8 cellular contexts compared by ENCODE assay signal in genomic region chr16:30378236-30379164, GRCh38. TPM values are rescaled to one million over a fixed set of nuclear protein-coding genes. Genes with fewer than 3 reads are reported as not detected.
DNase-seq lines count a peak whose midpoint lies in the region; ATAC-seq, FAIRE-seq and TF ChIP-seq lines count a peak whose summit lies in the region.

No MANE protein-coding gene starts in this region.

- H3K27ac Mint-ChIP-seq in activated naive CD8-positive, alpha-beta T cell treated with anti-CD3 and anti-CD28 coated beads for 36 hours: peak overlapping the region; percentile 100

- H3K27me3 ChIP-seq in pancreas (no peaks in the 10 kb centered on the region), tibial artery (no peaks in the 10 kb centered on the region)

- H3K27ac ChIP-seq in pancreas (peak overlapping the region; percentile 94 to 100 (median 98)), tibial artery (peak overlapping the region; percentile 99 to 100)

- peak; percentile 95 for DNase-seq in NCI-H1092 treated with DMSO at 0.1 percent for 48 hours (lab: John Stamatoyannopoulos, UW)
- peak; percentile 100 for DNase-seq in activated naive CD8-positive, alpha-beta T cell treated with anti-CD3 and anti-CD28 coated beads for 36 hours
- peak; percentile 99 for DNase-seq in Right ventricle myocardium inferior (ENCODE audit: missing footprints)
- peak; percentile 98 to 100 (median 98) for DNase-seq in pancreas
- DNase-seq in tibial artery: peak; percentile 98 to 100

- no peaks in the 10 kb centered on the region for H3K9me3 Mint-ChIP-seq in activated naive CD8-positive, alpha-beta T cell treated with anti-CD3 and anti-CD28 coated beads for 36 hours

- 0 to 1% methylated on average over 59 to 68 of the region's 68 CpGs for WGBS in pancreas, 2 donors

- peak overlapping the region; percentile 96 for H3K4me3 Mint-ChIP-seq in activated naive CD8-positive, alpha-beta T cell treated with anti-CD3 and anti-CD28 coated beads for 36 hours

- no peaks in the 10 kb centered on the region for H3K36me3 ChIP-seq in pancreas
- no peaks in the 10 kb centered on the region for H3K36me3 ChIP-seq in tibial artery

- TF ChIP-seq CTCF in pancreas (IDR thresholded peaks at IDR 0.05) (no peak), tibial artery (IDR thresholded peaks at IDR 0.05) (no peak)

- H3K4me1 Mint-ChIP-seq in activated naive CD8-positive, alpha-beta T cell treated with anti-CD3 and anti-CD28 coated beads for 36 hours: peaks cover 44% of the 10 kb centered on the region

- H3K9me3 ChIP-seq in pancreas (no peaks in the 10 kb centered on the region), tibial artery (no peaks in the 10 kb centered on the region)

- TF ChIP-seq POLR2A in GM10847 (IDR thresholded peaks at IDR 0.05; ENCODE audit: extremely low read depth, insufficient read length): peak; percentile 73

- H3K4me1 ChIP-seq in pancreas (peaks cover 0 to 7% (median 4%) of the 10 kb centered on the region in 3 donors), tibial artery (peaks cover 0 to 26% (median 15%) of the 10 kb centered on the region in 4 donors)

- ATAC-seq in HG02623 (IDR thresholded peaks at IDR 0.05; ENCODE audit: unreplicated experiment): peak; percentile 78
- ATAC-seq in SK-N-SH treated with all-trans-retinoic acid at 6 μM for 48 hours: peak; percentile 97
- ATAC-seq in Right ventricle myocardium inferior: peak; percentile 98
- ATAC-seq in pancreas: peak; percentile 91 to 96 (median 92)

- H3K4me3 ChIP-seq in pancreas (peak overlapping the region; percentile 42 to 64 (median 55)), tibial artery (peak overlapping the region; percentile 70 to 91)

- intact Hi-C loops in Right ventricle myocardium inferior (cut with DNase I) (no loop called here), pancreas (cut with DNase I) (no loop called here), tibial artery (cut with DNase I; ENCODE audit: low total_unique reads) (loop anchor here (2.0 kb wide), 1 partner anchor 16 kb away; the partner anchor contains the start of gene ZNF48)

- peak; percentile 34 for FAIRE-seq in pancreas (lab: Jason Lieb, UNC)

- H3K36me3 Mint-ChIP-seq in activated naive CD8-positive, alpha-beta T cell treated with anti-CD3 and anti-CD28 coated beads for 36 hours: peaks cover 39% of the 10 kb centered on the region

- peaks cover 3% of the 10 kb centered on the region for H3K27me3 Mint-ChIP-seq in activated naive CD8-positive, alpha-beta T cell treated with anti-CD3 and anti-CD28 coated beads for 36 hours

TF ChIP-seq in SK-N-SH treated with all-trans-retinoic acid at 6 μM for 48 hours, 23 proteins besides CTCF, POLR2A, EP300 and RAD21 (continues in another document):
- TF ChIP-seq POU6F1 (CRISPR knock-in tag; IDR thresholded peaks at IDR 0.05; ENCODE audit: borderline replicate concordance, low read depth) (no peak), PPARA (CRISPR knock-in tag; IDR thresholded peaks at IDR 0.05; ENCODE audit: borderline replicate concordance) (no peak), SNAI2 (CRISPR knock-in tag; IDR thresholded peaks at IDR 0.05) (no peak), ZFP30 (CRISPR knock-in tag; IDR thresholded peaks at IDR 0.05) (no peak), ISL1 (CRISPR knock-in tag; IDR thresholded peaks at IDR 0.05) (no peak), TOX (CRISPR knock-in tag; IDR thresholded peaks at IDR 0.05; ENCODE audit: borderline replicate concordance) (no peak), ARNTL (CRISPR knock-in tag; IDR thresholded peaks at IDR 0.05; ENCODE audit: borderline replicate concordance, low read depth) (no peak), OSR1 (CRISPR knock-in tag; IDR thresholded peaks at IDR 0.05) (no peak), RARB (CRISPR knock-in tag; IDR thresholded peaks at IDR 0.05) (no peak), TSHZ2 (CRISPR knock-in tag; IDR thresholded peaks at IDR 0.05) (no peak), ZC3H10 (CRISPR knock-in tag; IDR thresholded peaks at IDR 0.05) (no peak)
- TF ChIP-seq, protein P1, sequence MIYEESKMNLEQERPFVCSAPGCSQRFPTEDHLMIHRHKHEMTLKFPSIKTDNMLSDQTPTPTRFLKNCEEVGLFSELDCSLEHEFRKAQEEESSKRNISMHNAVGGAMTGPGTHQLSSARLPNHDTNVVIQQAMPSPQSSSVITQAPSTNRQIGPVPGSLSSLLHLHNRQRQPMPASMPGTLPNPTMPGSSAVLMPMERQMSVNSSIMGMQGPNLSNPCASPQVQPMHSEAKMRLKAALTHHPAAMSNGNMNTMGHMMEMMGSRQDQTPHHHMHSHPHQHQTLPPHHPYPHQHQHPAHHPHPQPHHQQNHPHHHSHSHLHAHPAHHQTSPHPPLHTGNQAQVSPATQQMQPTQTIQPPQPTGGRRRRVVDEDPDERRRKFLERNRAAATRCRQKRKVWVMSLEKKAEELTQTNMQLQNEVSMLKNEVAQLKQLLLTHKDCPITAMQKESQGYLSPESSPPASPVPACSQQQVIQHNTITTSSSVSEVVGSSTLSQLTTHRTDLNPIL (CRISPR knock-in tag; IDR thresholded peaks at IDR 0.05; ENCODE audit: low read depth): no peak
- TF ChIP-seq, protein P2, sequence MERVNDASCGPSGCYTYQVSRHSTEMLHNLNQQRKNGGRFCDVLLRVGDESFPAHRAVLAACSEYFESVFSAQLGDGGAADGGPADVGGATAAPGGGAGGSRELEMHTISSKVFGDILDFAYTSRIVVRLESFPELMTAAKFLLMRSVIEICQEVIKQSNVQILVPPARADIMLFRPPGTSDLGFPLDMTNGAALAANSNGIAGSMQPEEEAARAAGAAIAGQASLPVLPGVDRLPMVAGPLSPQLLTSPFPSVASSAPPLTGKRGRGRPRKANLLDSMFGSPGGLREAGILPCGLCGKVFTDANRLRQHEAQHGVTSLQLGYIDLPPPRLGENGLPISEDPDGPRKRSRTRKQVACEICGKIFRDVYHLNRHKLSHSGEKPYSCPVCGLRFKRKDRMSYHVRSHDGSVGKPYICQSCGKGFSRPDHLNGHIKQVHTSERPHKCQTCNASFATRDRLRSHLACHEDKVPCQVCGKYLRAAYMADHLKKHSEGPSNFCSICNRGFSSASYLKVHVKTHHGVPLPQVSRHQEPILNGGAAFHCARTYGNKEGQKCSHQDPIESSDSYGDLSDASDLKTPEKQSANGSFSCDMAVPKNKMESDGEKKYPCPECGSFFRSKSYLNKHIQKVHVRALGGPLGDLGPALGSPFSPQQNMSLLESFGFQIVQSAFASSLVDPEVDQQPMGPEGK (CRISPR knock-in tag; IDR thresholded peaks at IDR 0.05; ENCODE audit: borderline replicate concordance): no peak

RNA-seq across cellular contexts. Expression of gene SEPTIN1, which starts 3.9 kb away (rescaled TPM):
- 100 to 1,000 TPM; 162 to 163 TPM for total RNA-seq in activated naive CD8-positive, alpha-beta T cell treated with anti-CD3 and anti-CD28 coated beads for 36 hours
- 1.4 TPM for total RNA-seq in Right ventricle myocardium inferior
- 1 to 10 TPM in 5 of 6 donors, under 1 TPM in 1; 0.63 to 1.8 (median 1.2) TPM for total RNA-seq in pancreas
- 1 to 10 TPM; 2.1 to 3.3 TPM for polyA plus RNA-seq in pancreas

RNA-seq across cellular contexts. Expression of gene MYL11, which starts 3.9 kb away (rescaled TPM):
- 1 to 10 TPM; 1.2 to 1.5 TPM for total RNA-seq in activated naive CD8-positive, alpha-beta T cell treated with anti-CD3 and anti-CD28 coated beads for 36 hours
- total RNA-seq in Right ventricle myocardium inferior (not detected), pancreas (under 1 TPM in 3 of 6 donors, not detected in 3; 0.24 to 0.84 (median 0.38) TPM)
- under 1 TPM; 0.30 to 0.31 TPM for polyA plus RNA-seq in pancreas

RNA-seq across cellular contexts. Expression of gene TBC1D10B, which starts 8.2 kb away (rescaled TPM):
- 10 to 100 TPM; 43.2 to 45.7 TPM for total RNA-seq in activated naive CD8-positive, alpha-beta T cell treated with anti-CD3 and anti-CD28 coated beads for 36 hours
- total RNA-seq in Right ventricle myocardium inferior (26.0 TPM), pancreas (10 to 100 TPM; 14.5 to 23.3 (median 15.2) TPM)
- 10 to 100 TPM; 26.9 to 28.2 TPM for polyA plus RNA-seq in pancreas

RNA-seq across cellular contexts. Expression of gene ZNF48, which starts 16.7 kb away (rescaled TPM):
- 10 to 100 TPM in 1 of 2 experiments, 1 to 10 TPM in 1; 9.5 to 10.2 TPM for total RNA-seq in activated naive CD8-positive, alpha-beta T cell treated with anti-CD3 and anti-CD28 coated beads for 36 hours
- 5.3 TPM for total RNA-seq in Right ventricle myocardium inferior
- 1 to 10 TPM; 4.0 to 6.5 (median 4.6) TPM for total RNA-seq in pancreas
- 1 to 10 TPM; 3.1 to 5.0 TPM for polyA plus RNA-seq in pancreas

RNA-seq across cellular contexts. Expression of gene CD2BP2, which starts 23.4 kb away (rescaled TPM):
- total RNA-seq in activated naive CD8-positive, alpha-beta T cell treated with anti-CD3 and anti-CD28 coated beads for 36 hours: 10 to 100 TPM; 60.7 to 66.8 TPM
- 35.0 TPM for total RNA-seq in Right ventricle myocardium inferior
- total RNA-seq in pancreas: 10 to 100 TPM; 24.8 to 36.5 (median 29.6) TPM
- polyA plus RNA-seq in pancreas: 10 to 100 TPM; 29.2 to 34.5 TPM

Comparison
In these comparisons a context has a peak if more than half of its experiments do, and no peak if none do; other contexts are left out.
1. Peak in every context shown above with its lines: DNase-seq, ATAC-seq, H3K4me3 ChIP-seq and H3K27ac ChIP-seq.
2. RNA of gene SEPTIN1, which starts 3.9 kb away (total RNA-seq): 162 to 163 TPM in activated naive CD8-positive, alpha-beta T cell treated with anti-CD3 and anti-CD28 coated beads for 36 hours; 1.4 TPM in Right ventricle myocardium inferior (single experiment) and 0.63 to 1.8 TPM in pancreas; every median in the first group is over 10 times any median in the second.